ENCODE assay signal across 13 cellular contexts in genomic region chr17:82049521-82049971, GRCh38. TPM values are rescaled to one million over a fixed set of nuclear protein-coding genes. Genes with fewer than 3 reads are reported as not detected.
"Had no signal": no experiment of that assay in that cellular context is flagged by ENCODE, and none has a peak within 500 bp of the region (broad histone marks: within the 10 kb centered on the region; RNA-seq: fewer than 3 reads in every experiment).

No MANE protein-coding gene starts in this region.

- H3K9me3 ChIP-seq: ovary, tibial nerve had no signal

- ATAC-seq: left colon; natural killer cell treated with Interleukin-12 subunit alpha and Interleukin-12 subunit beta and Interleukin-15 and Interleukin-18, amount 100 ng/mL, for 72 hours; stimulated activated naive B cell treated with anti-CD40 and anti-IgM and Interleukin-4, amounts not matched to agents 10 μg/mL and 1 μg/mL and 100 μg/mL, for 72 hours; WTC11 had no signal

- H3K27ac Mint-ChIP-seq: activated naive CD8-positive, alpha-beta T cell treated with anti-CD3 and anti-CD28 coated beads for 36 hours; endodermal cell; immature natural killer cell; natural killer cell treated with Interleukin-12 subunit alpha and Interleukin-12 subunit beta and Interleukin-15 and Interleukin-18, amount 100 ng/mL, for 72 hours; stimulated activated naive B cell treated with anti-CD40 and anti-IgM and Interleukin-4, amounts not matched to agents 10 μg/mL and 1 μg/mL and 100 μg/mL, for 72 hours; WTC11 had no signal

- H3K36me3 ChIP-seq: ovary had no signal

- DNase-seq: activated CD4-positive, alpha-beta T cell treated with anti-CD3 and anti-CD28 coated beads, Interleukin-2, amount 50 U/mL, for 1 hour; activated effector memory CD4-positive, alpha-beta T cell treated with Interleukin-2 at 50 U/mL for 16 hours; activated naive CD8-positive, alpha-beta T cell treated with anti-CD3 and anti-CD28 coated beads for 36 hours; brain microvascular endothelial cell; endodermal cell; erythroblast; immature natural killer cell; left colon; stimulated activated naive B cell treated with anti-CD40 and anti-IgM and Interleukin-4, amounts not matched to agents 10 μg/mL and 1 μg/mL and 100 μg/mL, for 72 hours had no signal

- H3K27me3 Mint-ChIP-seq: activated naive CD8-positive, alpha-beta T cell treated with anti-CD3 and anti-CD28 coated beads for 36 hours; natural killer cell treated with Interleukin-12 subunit alpha and Interleukin-12 subunit beta and Interleukin-15 and Interleukin-18, amount 100 ng/mL, for 72 hours; stimulated activated naive B cell treated with anti-CD40 and anti-IgM and Interleukin-4, amounts not matched to agents 10 μg/mL and 1 μg/mL and 100 μg/mL, for 72 hours had no signal

- H3K4me3 ChIP-seq: ovary had no signal

- H3K27ac ChIP-seq: brain microvascular endothelial cell had no signal

- H3K9me3 Mint-ChIP-seq: activated naive CD8-positive, alpha-beta T cell treated with anti-CD3 and anti-CD28 coated beads for 36 hours; endodermal cell; immature natural killer cell; natural killer cell treated with Interleukin-12 subunit alpha and Interleukin-12 subunit beta and Interleukin-15 and Interleukin-18, amount 100 ng/mL, for 72 hours; stimulated activated naive B cell treated with anti-CD40 and anti-IgM and Interleukin-4, amounts not matched to agents 10 μg/mL and 1 μg/mL and 100 μg/mL, for 72 hours; WTC11 had no signal

- H3K4me3 Mint-ChIP-seq: activated naive CD8-positive, alpha-beta T cell treated with anti-CD3 and anti-CD28 coated beads for 36 hours had no signal

- H3K27me3 ChIP-seq: brain microvascular endothelial cell, ovary, tibial nerve had no signal

- H3K36me3 Mint-ChIP-seq: activated naive CD8-positive, alpha-beta T cell treated with anti-CD3 and anti-CD28 coated beads for 36 hours; natural killer cell treated with Interleukin-12 subunit alpha and Interleukin-12 subunit beta and Interleukin-15 and Interleukin-18, amount 100 ng/mL, for 72 hours had no signal

RNA-seq across cellular contexts. Expression of gene RAC3, which starts 18.1 kb away (rescaled TPM):
- polyA plus RNA-seq: immature natural killer cell had no signal
